ENCODE assay signal across 9 cellular contexts in the genomic region with DNA sequence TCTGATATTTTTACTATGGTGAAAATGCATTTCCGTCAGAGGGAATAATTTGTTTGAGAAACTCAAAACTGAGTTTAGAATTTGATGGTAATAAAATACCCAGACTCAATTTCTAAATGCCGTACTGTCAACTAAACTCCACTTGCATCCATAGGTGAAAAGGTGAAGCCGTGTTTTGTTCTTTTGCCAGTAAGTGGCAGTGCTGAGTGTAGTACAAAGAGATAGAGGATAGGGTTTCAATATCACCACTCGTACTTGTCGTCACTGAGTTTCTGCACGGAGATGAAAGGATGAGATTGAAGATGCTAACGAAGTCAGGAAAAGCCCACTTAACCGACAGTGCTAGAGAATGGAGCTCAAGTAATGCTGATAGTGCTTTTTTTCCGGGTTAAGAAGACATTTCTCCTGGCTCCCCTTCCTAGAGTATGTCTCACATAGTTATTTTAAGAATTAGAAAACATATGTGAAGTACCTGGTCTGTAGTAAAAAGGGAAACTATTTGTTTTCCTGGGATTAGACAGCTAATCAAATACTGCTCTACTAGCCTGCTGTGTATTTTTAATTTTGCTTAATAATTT.
DNase-seq lines count a peak whose midpoint lies in the region; ATAC-seq, FAIRE-seq and TF ChIP-seq lines count a peak whose summit lies in the region.
"Had no signal": no experiment of that assay in that cellular context is flagged by ENCODE, and none has a peak within 500 bp of the region (broad histone marks: within the 10 kb centered on the region; RNA-seq: fewer than 3 reads in every experiment).

No MANE protein-coding gene starts in this region.

- H3K4me1 ChIP-seq in sigmoid colon (no peaks in the 10 kb centered on the region), PC-9 (replicated peaks; ENCODE audit: insufficient read depth) (no peaks in the 10 kb centered on the region)

- FAIRE-seq in bronchial epithelial cell (lab: Jason Lieb, UNC), result no peak
- FAIRE-seq in HTR-8/SVneo (lab: Jason Lieb, UNC), result no peak
- FAIRE-seq: keratinocyte had no signal

- no peaks in the 10 kb centered on the region for H3K27me3 ChIP-seq in bronchial epithelial cell (ENCODE audit: control insufficient read depth, insufficient read depth, low read length)
- H3K27me3 ChIP-seq in sigmoid colon, result no peaks in the 10 kb centered on the region
- H3K27me3 ChIP-seq in PC-9 (ENCODE audit: insufficient read depth, low read depth), result no peaks in the 10 kb centered on the region

- H3K9me3 ChIP-seq in sigmoid colon, result no peaks in the 10 kb centered on the region
- H3K9me3 ChIP-seq in PC-9 (ENCODE audit: insufficient read depth, low read depth), result no peaks in the 10 kb centered on the region

- no peak for TF ChIP-seq EP300 in sigmoid colon (IDR thresholded peaks at IDR 0.05)

- intact Hi-C loops in sigmoid colon (cut with DNase I), result no loop called here
- intact Hi-C loops in Right ventricle myocardium superior (cut with DNase I), result no loop called here
- intact Hi-C loops in PC-9 (cut with micrococcal nuclease; ENCODE audit: unreplicated experiment), result no loop called here

- H3K4me3 ChIP-seq in bronchial epithelial cell (ENCODE audit: low read depth, low read length) (no peak overlapping the region), sigmoid colon (no peak overlapping the region), PC-9 (no peak overlapping the region)

- BruUV-seq in PC-9 (replicated peaks; lab: Mats Ljungman, UMichigan), result no TSS peak

- H2AFZ ChIP-seq in PC-9, result no peak overlapping the region

- H4K20me1 ChIP-seq in PC-9 (ENCODE audit: insufficient read depth), result no peaks in the 10 kb centered on the region

- TF ChIP-seq CTCF in bronchial epithelial cell (IDR thresholded peaks at IDR 0.05; ENCODE audit: insufficient read depth, low read length, severe bottlenecking) (peak; percentile 5), sigmoid colon (IDR thresholded peaks at IDR 0.05) (no peak), PC-9 (conservative IDR thresholded peaks at IDR 0.05) (no peak)

- no peaks in the 10 kb centered on the region for H3K9me2 ChIP-seq in PC-9 (ENCODE audit: insufficient read depth)

- POLR2A ChIA-PET in PC-9 (lab: Charles Lee; ENCODE audit: unreplicated experiment), result no interaction called here

- CTCF ChIA-PET in PC-9 (lab: Charles Lee), result no interaction called here

- H3F3A ChIP-seq in PC-9 (ENCODE audit: insufficient read depth, low read depth), result no peaks in the 10 kb centered on the region

- no peak for TF ChIP-seq POLR2A in sigmoid colon (IDR thresholded peaks at IDR 0.05)

- DNase-seq in DMS153 treated with DMSO at 0.1 percent for 48 hours (lab: John Stamatoyannopoulos, UW; ENCODE audit: unreplicated experiment) (peak; percentile 37), NCI-H1092 (lab: John Stamatoyannopoulos, UW) (peak; percentile 31), bronchial epithelial cell (ENCODE audit: low read depth) (peak; percentile 4), sigmoid colon (no peak), HTR-8/SVneo (ENCODE audit: insufficient read length, low spot score) (no peak), Right ventricle myocardium superior (no peak), PC-9 (no peak)

- no peaks in the 10 kb centered on the region for H3K36me3 ChIP-seq in bronchial epithelial cell (ENCODE audit: control insufficient read depth, insufficient read depth, low read length)
- H3K36me3 ChIP-seq in sigmoid colon, result no peaks in the 10 kb centered on the region
- no peaks in the 10 kb centered on the region for H3K36me3 ChIP-seq in PC-9 (ENCODE audit: low read depth)

- H3K27ac ChIP-seq in sigmoid colon (no peak overlapping the region), PC-9 (no peak overlapping the region)

- ATAC-seq in GM21367 (IDR thresholded peaks at IDR 0.05; ENCODE audit: unreplicated experiment) (peak; percentile 76), Right ventricle myocardium superior (ENCODE audit: poor library complexity) (no peak)

- no peaks in the 10 kb centered on the region for H3K79me2 ChIP-seq in PC-9 (ENCODE audit: low read depth)

- H3K4me2 ChIP-seq in PC-9, result no peak overlapping the region

- WGBS in sigmoid colon, 2 donors, result 46 to 76% methylated on average over 9 of the region's 9 CpGs

Comparison
In these comparisons a context has a peak if more than half of its experiments do, and no peak if none do; other contexts are left out.
1. DNase-seq: peak in DMS153 treated with DMSO at 0.1 percent for 48 hours (single experiment), NCI-H1092 (single experiment) and bronchial epithelial cell (single experiment); none in sigmoid colon (single experiment), HTR-8/SVneo (single experiment), Right ventricle myocardium superior (single experiment) and PC-9 (0 of 2).